Comparison of ENCODE assay signal across 17 cellular contexts in genomic region chr10:29357962-29358635, GRCh38.
"Had no signal": no experiment of that assay in that cellular context is flagged by ENCODE, and none has a peak within 500 bp of the region (broad histone marks: within the 10 kb centered on the region; RNA-seq: fewer than 3 reads in every experiment).

No MANE protein-coding gene starts in this region.

- H3K4me3 ChIP-seq: esophagus muscularis mucosa, gastrocnemius medialis, heart right ventricle, left ventricle myocardium inferior, lung, ovary, psoas muscle, upper lobe of right lung, vagina had no signal

- H3K4me1 Mint-ChIP-seq: immature natural killer cell; naive thymus-derived CD4-positive, alpha-beta T cell had no signal

- DNase-seq: effector memory CD4-positive, alpha-beta T cell; gastrocnemius medialis; heart right ventricle; immature natural killer cell; left ventricle myocardium inferior; mesendoderm; naive thymus-derived CD4-positive, alpha-beta T cell; ovary; psoas muscle; retina; stimulated activated CD4-positive, alpha-beta T cell treated with anti-CD3 and anti-CD28 coated beads, Interleukin-12 subunit alpha, Interleukin-12 subunit beta, amount 100 ng/mL, for 4 hours; stimulated activated naive CD4-positive, alpha-beta T cell; upper lobe of right lung had no signal

- H3K9me3 ChIP-seq: esophagus muscularis mucosa, gastrocnemius medialis, heart right ventricle, left ventricle myocardium inferior, ovary, psoas muscle, upper lobe of right lung, vagina had no signal

- H3K27ac Mint-ChIP-seq: immature natural killer cell; naive thymus-derived CD4-positive, alpha-beta T cell had no signal

- H3K9me3 Mint-ChIP-seq: immature natural killer cell; naive thymus-derived CD4-positive, alpha-beta T cell had no signal

- H3K27me3 ChIP-seq: esophagus muscularis mucosa, gastrocnemius medialis, heart right ventricle, ovary, upper lobe of right lung, vagina had no signal

- H3K4me1 ChIP-seq: gastrocnemius medialis, left ventricle myocardium inferior, psoas muscle, vagina had no signal

- H3K36me3 ChIP-seq: esophagus muscularis mucosa, gastrocnemius medialis, heart right ventricle, left ventricle myocardium inferior, ovary, upper lobe of right lung, vagina had no signal

- H3K27ac ChIP-seq: epithelial cell of prostate, esophagus muscularis mucosa, gastrocnemius medialis, heart right ventricle, left ventricle myocardium inferior, ovary, psoas muscle, upper lobe of right lung, vagina had no signal

- H3K4me3 Mint-ChIP-seq: immature natural killer cell; naive thymus-derived CD4-positive, alpha-beta T cell had no signal

- H3K36me3 Mint-ChIP-seq: immature natural killer cell; naive thymus-derived CD4-positive, alpha-beta T cell had no signal
